1 cellular context compared by ENCODE assay signal in the genomic region with DNA sequence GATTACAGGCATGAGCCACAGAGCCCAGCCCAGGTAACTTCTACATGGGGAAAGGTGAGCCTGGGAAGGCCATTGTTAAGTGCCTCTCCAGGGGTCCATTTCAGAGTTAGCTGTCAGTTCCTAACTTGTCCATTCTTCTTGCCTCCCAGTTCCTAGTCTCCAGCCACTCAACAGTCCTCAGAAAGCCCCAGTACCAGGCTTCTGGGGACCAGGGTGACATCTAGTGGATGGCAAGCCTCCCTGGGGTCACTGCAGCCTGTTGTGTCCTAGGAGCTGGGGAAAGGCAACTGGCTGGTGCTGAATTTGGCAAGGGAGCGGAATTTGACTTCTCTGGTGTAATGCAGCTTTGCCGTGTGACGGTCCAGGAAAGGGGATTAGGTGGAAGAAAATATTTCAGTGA.
TF ChIP-seq lines count a peak whose summit lies in the region.

No MANE protein-coding gene starts in this region.

TF ChIP-seq in HEK293, 187 proteins besides CTCF, POLR2A, EP300 and RAD21:
- no peak for TF ChIP-seq ZNF837 (tag by site-specific recombination; IDR thresholded peaks at IDR 0.05)
- TF ChIP-seq, protein P1, sequence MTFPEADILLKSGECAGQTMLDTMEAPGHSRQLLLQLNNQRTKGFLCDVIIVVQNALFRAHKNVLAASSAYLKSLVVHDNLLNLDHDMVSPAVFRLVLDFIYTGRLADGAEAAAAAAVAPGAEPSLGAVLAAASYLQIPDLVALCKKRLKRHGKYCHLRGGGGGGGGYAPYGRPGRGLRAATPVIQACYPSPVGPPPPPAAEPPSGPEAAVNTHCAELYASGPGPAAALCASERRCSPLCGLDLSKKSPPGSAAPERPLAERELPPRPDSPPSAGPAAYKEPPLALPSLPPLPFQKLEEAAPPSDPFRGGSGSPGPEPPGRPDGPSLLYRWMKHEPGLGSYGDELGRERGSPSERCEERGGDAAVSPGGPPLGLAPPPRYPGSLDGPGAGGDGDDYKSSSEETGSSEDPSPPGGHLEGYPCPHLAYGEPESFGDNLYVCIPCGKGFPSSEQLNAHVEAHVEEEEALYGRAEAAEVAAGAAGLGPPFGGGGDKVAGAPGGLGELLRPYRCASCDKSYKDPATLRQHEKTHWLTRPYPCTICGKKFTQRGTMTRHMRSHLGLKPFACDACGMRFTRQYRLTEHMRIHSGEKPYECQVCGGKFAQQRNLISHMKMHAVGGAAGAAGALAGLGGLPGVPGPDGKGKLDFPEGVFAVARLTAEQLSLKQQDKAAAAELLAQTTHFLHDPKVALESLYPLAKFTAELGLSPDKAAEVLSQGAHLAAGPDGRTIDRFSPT (tag by site-specific recombination; IDR thresholded peaks at IDR 0.05): no peak
- TF ChIP-seq, protein P2, sequence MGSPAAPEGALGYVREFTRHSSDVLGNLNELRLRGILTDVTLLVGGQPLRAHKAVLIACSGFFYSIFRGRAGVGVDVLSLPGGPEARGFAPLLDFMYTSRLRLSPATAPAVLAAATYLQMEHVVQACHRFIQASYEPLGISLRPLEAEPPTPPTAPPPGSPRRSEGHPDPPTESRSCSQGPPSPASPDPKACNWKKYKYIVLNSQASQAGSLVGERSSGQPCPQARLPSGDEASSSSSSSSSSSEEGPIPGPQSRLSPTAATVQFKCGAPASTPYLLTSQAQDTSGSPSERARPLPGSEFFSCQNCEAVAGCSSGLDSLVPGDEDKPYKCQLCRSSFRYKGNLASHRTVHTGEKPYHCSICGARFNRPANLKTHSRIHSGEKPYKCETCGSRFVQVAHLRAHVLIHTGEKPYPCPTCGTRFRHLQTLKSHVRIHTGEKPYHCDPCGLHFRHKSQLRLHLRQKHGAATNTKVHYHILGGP (tag by site-specific recombination; IDR thresholded peaks at IDR 0.05): no peak
- TF ChIP-seq, protein P3, sequence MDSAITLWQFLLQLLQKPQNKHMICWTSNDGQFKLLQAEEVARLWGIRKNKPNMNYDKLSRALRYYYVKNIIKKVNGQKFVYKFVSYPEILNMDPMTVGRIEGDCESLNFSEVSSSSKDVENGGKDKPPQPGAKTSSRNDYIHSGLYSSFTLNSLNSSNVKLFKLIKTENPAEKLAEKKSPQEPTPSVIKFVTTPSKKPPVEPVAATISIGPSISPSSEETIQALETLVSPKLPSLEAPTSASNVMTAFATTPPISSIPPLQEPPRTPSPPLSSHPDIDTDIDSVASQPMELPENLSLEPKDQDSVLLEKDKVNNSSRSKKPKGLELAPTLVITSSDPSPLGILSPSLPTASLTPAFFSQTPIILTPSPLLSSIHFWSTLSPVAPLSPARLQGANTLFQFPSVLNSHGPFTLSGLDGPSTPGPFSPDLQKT (IDR thresholded peaks at IDR 0.05; ENCODE audit: borderline replicate concordance, low read depth, low read length): no peak
- no peak for TF ChIP-seq KLF1 (tag by site-specific recombination; IDR thresholded peaks at IDR 0.05)
- TF ChIP-seq ZNF211 (tag by site-specific recombination; IDR thresholded peaks at IDR 0.05; ENCODE audit: low read depth): no peak
- TF ChIP-seq ZFP69B (tag by site-specific recombination; IDR thresholded peaks at IDR 0.05): no peak
- no peak for TF ChIP-seq ZNF157 (tag by site-specific recombination; IDR thresholded peaks at IDR 0.05)
